ENCODE assay signal across 24 cellular contexts in the genomic region with DNA sequence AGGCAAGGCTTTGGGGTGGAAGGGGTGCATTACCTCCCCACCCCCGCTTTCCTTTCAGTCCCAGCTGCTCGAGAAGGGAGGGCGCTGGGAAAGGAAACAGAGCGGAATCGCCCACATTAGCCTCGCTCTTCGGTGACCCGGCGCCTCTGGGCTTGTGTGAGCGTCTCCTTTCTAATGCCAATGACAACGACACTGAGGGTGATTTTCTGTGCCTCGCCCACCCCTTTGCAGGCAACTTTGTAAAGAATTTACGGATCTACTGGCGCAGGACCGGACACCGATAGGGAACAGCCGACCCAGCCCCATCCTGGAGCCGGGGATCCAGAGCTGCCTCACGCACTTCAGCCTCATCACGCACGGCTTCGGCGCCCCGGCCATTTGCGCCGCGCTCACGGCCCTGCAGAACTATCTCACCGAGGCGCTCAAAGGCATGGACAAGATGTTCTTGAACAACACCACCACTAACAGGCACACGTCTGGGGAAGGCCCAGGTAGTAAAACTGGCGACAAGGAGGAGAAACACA. TPM values are rescaled to one million over a fixed set of nuclear protein-coding genes. Genes with fewer than 3 reads are reported as not detected.
DNase-seq lines count a peak whose midpoint lies in the region; ATAC-seq and TF ChIP-seq lines count a peak whose summit lies in the region.
"Had no signal": no experiment of that assay in that cellular context is flagged by ENCODE, and none has a peak within 500 bp of the region (broad histone marks: within the 10 kb centered on the region; RNA-seq: fewer than 3 reads in every experiment).

No MANE protein-coding gene starts in this region.

- 3 to 6% methylated on average over 32 of the region's 32 CpGs for WGBS in heart right ventricle, 2 donors

- peaks cover 46% of the 10 kb centered on the region for H3K4me1 ChIP-seq in HUES6 (ENCODE audit: control insufficient read depth, insufficient read depth, low read length)
- no peaks in the 10 kb centered on the region for H3K4me1 ChIP-seq in effector memory CD4-positive, alpha-beta T cell (ENCODE audit: control insufficient read depth, insufficient read depth, low read length, poor library complexity, severe bottlenecking)
- H3K4me1 ChIP-seq in heart right ventricle = peaks cover 0 to 15% (median 0%) of the 10 kb centered on the region in 9 donors
- H3K4me1 ChIP-seq: left ventricle myocardium inferior, right atrium auricular region, tibial artery had no signal

- peaks cover 100% of the 10 kb centered on the region for H3K27me3 ChIP-seq in HUES6 (ENCODE audit: control insufficient read depth, insufficient read depth, low read length)
- peaks cover 25% of the 10 kb centered on the region for H3K27me3 ChIP-seq in effector memory CD4-positive, alpha-beta T cell (replicated peaks; ENCODE audit: control insufficient read depth, insufficient read depth, low read length, poor library complexity, severe bottlenecking)
- peaks cover 4 to 100% (median 100%) of the 10 kb centered on the region in 7 donors for H3K27me3 ChIP-seq in heart right ventricle

- peak overlapping the region; percentile 31 for H3K9ac ChIP-seq in HUES6 (ENCODE audit: low read length)
- H3K9ac ChIP-seq: SK-N-SH had no signal

- H3K36me3 ChIP-seq in HUES6 (ENCODE audit: control insufficient read depth, insufficient read depth, low read length) = no peaks in the 10 kb centered on the region
- no peaks in the 10 kb centered on the region for H3K36me3 ChIP-seq in effector memory CD4-positive, alpha-beta T cell (ENCODE audit: control insufficient read depth, insufficient read depth, low read length)
- H3K36me3 ChIP-seq in heart right ventricle = no peaks in the 10 kb centered on the region
- H3K36me3 ChIP-seq: left ventricle myocardium inferior, right atrium auricular region, tibial artery had no signal

- H3K27ac ChIP-seq in HUES6 (ENCODE audit: low read depth, low read length) (no peak overlapping the region), heart right ventricle (no peak overlapping the region)
- no peak overlapping the region for H3K27ac ChIP-seq in effector memory CD4-positive, alpha-beta T cell (ENCODE audit: insufficient read depth, low read length, poor library complexity, severe bottlenecking)
- H3K27ac ChIP-seq: left ventricle myocardium inferior, right atrium auricular region, tibial artery had no signal

- TF ChIP-seq CTCF in heart right ventricle (IDR thresholded peaks at IDR 0.05) = no peak

- no peak for ATAC-seq in heart right ventricle
- ATAC-seq: activated CD4-positive, alpha-beta T cell treated with anti-CD3 and anti-CD28 coated beads for 36 hours; CD8-positive, alpha-beta T cell had no signal

- H3K9me3 ChIP-seq in HUES6 (ENCODE audit: control insufficient read depth, insufficient read depth, low read depth, low read length) (no peaks in the 10 kb centered on the region), heart right ventricle (no peaks in the 10 kb centered on the region)
- no peaks in the 10 kb centered on the region for H3K9me3 ChIP-seq in effector memory CD4-positive, alpha-beta T cell (ENCODE audit: control insufficient read depth, low read length)
- H3K9me3 ChIP-seq: left ventricle myocardium inferior, right atrium auricular region, SK-N-SH, tibial artery had no signal

- H3K4me3 ChIP-seq in HUES6 (ENCODE audit: low read depth, low read length) (peak overlapping the region; percentile 53), heart right ventricle (no peak overlapping the region)
- no peak overlapping the region for H3K4me3 ChIP-seq in effector memory CD4-positive, alpha-beta T cell (ENCODE audit: insufficient read depth, low read depth, low read length, poor library complexity, severe bottlenecking)
- H3K4me3 ChIP-seq: left ventricle myocardium inferior, right atrium auricular region, tibial artery had no signal

- intact Hi-C loops in heart right ventricle (cut with DNase I) = no loop called here

- DNase-seq in ecto neural progenitor cell (ENCODE audit: low spot score) = peak; percentile 73
- peak; percentile 59 for DNase-seq in iPS-NIHi7 (ENCODE audit: extremely low spot score)
- peak; percentile 84 for DNase-seq in retina
- no peak for DNase-seq in NCI-H187 (lab: John Stamatoyannopoulos, UW)
- DNase-seq in effector memory CD4-positive, alpha-beta T cell = no peak
- no peak for DNase-seq in heart right ventricle
- DNase-seq: activated CD4-positive, alpha-beta T cell treated with anti-CD3 and anti-CD28 coated beads for 36 hours; activated CD8-positive, alpha-beta memory T cell treated with anti-CD3 and anti-CD28 coated beads, Interleukin-2, amount 50 U/mL, for 4 hours; activated naive CD4-positive, alpha-beta T cell; anterior cingulate cortex; CD8-positive, alpha-beta T cell; DMS79; KG1; left ventricle myocardium inferior; MV-4-11; NCI-H2029; NCI-H446 treated with DMSO at 0.1 percent for 48 hours; SK-N-SH; stimulated activated naive CD4-positive, alpha-beta T cell; tibial artery had no signal

RNA-seq across cellular contexts. Expression of a gene that starts 24.3 kb away (rescaled TPM):
- not detected for total RNA-seq in heart right ventricle
- under 1 TPM; 0.01 to 0.07 TPM for polyA plus RNA-seq in heart right ventricle
- total RNA-seq: activated CD4-positive, alpha-beta T cell treated with anti-CD3 and anti-CD28 coated beads for 36 hours; CD8-positive, alpha-beta T cell; left ventricle myocardium inferior; mucosa of gallbladder; right atrium auricular region; RPMI7951 had no signal

Comparison
In these comparisons a context has a peak if more than half of its experiments do, and no peak if none do; other contexts are left out.
1. DNase-seq: peak in ecto neural progenitor cell (single experiment), iPS-NIHi7 (single experiment) and retina (single experiment); none in NCI-H187 (0 of 2), effector memory CD4-positive, alpha-beta T cell (0 of 3) and heart right ventricle (0 of 2).